In genomic region chr9:126488310-126488709, GRCh38 we compare ENCODE assay signal across 25 cellular contexts.
"Had no signal": no experiment of that assay in that cellular context is flagged by ENCODE, and none has a peak within 500 bp of the region (broad histone marks: within the 10 kb centered on the region; RNA-seq: fewer than 3 reads in every experiment).

No MANE protein-coding gene starts in this region.

- H3K4me3 ChIP-seq: esophagus muscularis mucosa, left lung, neural progenitor cell, prostate gland, SK-N-MC, skin epidermis, testis had no signal

- H3K9me3 ChIP-seq: esophagus muscularis mucosa, left lung, prostate gland, testis had no signal

- H3K9me3 Mint-ChIP-seq: activated B cell treated with CpG ODN at 0.5 μM for 24 hours; activated naive CD8-positive, alpha-beta T cell treated with anti-CD3 and anti-CD28 coated beads, Interleukin-2, amount 10 ng/mL, durations not matched to agents 7 days and 5 days; activated T-cell treated with anti-CD3 and anti-CD28 coated beads, Interleukin-2, amount 50 U/mL, for 4 hours; mesothelial cell of epicardium; naive thymus-derived CD8-positive, alpha-beta T cell; neural progenitor cell; stimulated activated effector memory CD8-positive, alpha-beta T cell treated with anti-CD3 and anti-CD28 coated beads, Interleukin-12 subunit alpha, Interleukin-12 subunit beta, amount 100 ng/mL, for 72 hours; stimulated activated naive CD8-positive, alpha-beta T cell treated with anti-CD3 and anti-CD28 coated beads, Interleukin-15, amount 100 ng/mL, for 72 hours had no signal

- ATAC-seq: activated CD4-positive, alpha-beta T cell treated with anti-CD3 and anti-CD28 coated beads for 36 hours; activated T-cell treated with anti-CD3 and anti-CD28 coated beads, Interleukin-2, amount 50 U/mL, for 4 hours; left lung; naive thymus-derived CD8-positive, alpha-beta T cell; stimulated activated effector memory CD8-positive, alpha-beta T cell treated with anti-CD3 and anti-CD28 coated beads, Interleukin-12 subunit alpha, Interleukin-12 subunit beta, amount 100 ng/mL, for 72 hours; T-helper 17 cell had no signal

- H3K4me2 ChIP-seq: neural progenitor cell had no signal

- DNase-seq: activated B cell treated with CpG ODN at 0.5 μM for 24 hours; activated CD4-positive, alpha-beta T cell treated with anti-CD3 and anti-CD28 coated beads for 36 hours; activated CD4-positive, alpha-beta T cell treated with anti-CD3 and anti-CD28 coated beads, Interleukin-2, amount 50 U/mL, for 4 hours; activated CD8-positive, alpha-beta memory T cell treated with anti-CD3 and anti-CD28 coated beads, Interleukin-2, amount 50 U/mL, for 48 hours; activated naive CD4-positive, alpha-beta T cell treated with Interleukin-2 at 50 U/mL for 16 hours; activated naive CD8-positive, alpha-beta T cell treated with anti-CD3 and anti-CD28 coated beads, Interleukin-2, amount 10 ng/mL, durations not matched to agents 7 days and 5 days; activated T-cell treated with anti-CD3 and anti-CD28 coated beads, Interleukin-2, amount 50 U/mL, for 4 hours; amniotic stem cell; effector memory CD4-positive, alpha-beta T cell; mammary epithelial cell; naive thymus-derived CD8-positive, alpha-beta T cell; stimulated activated CD4-positive, alpha-beta T cell treated with anti-CD3 and anti-CD28 coated beads, Interleukin-2, amount 100 ng/mL, for 24 hours; stimulated activated naive CD8-positive, alpha-beta T cell treated with anti-CD3 and anti-CD28 coated beads, Interleukin-15, amount 100 ng/mL, for 72 hours; SW 1271; T-helper 17 cell; testis; trophoblast cell had no signal

- H3K4me1 Mint-ChIP-seq: mesothelial cell of epicardium had no signal

- H2AFZ ChIP-seq: neural progenitor cell had no signal

- H3K4me3 Mint-ChIP-seq: activated B cell treated with CpG ODN at 0.5 μM for 24 hours; activated CD4-positive, alpha-beta T cell treated with anti-CD3 and anti-CD28 coated beads for 36 hours; activated naive CD8-positive, alpha-beta T cell treated with anti-CD3 and anti-CD28 coated beads, Interleukin-2, amount 10 ng/mL, durations not matched to agents 7 days and 5 days; activated T-cell treated with anti-CD3 and anti-CD28 coated beads, Interleukin-2, amount 50 U/mL, for 4 hours; mesothelial cell of epicardium; naive thymus-derived CD8-positive, alpha-beta T cell; neural progenitor cell; stimulated activated effector memory CD8-positive, alpha-beta T cell treated with anti-CD3 and anti-CD28 coated beads, Interleukin-12 subunit alpha, Interleukin-12 subunit beta, amount 100 ng/mL, for 72 hours; stimulated activated naive CD8-positive, alpha-beta T cell treated with anti-CD3 and anti-CD28 coated beads, Interleukin-15, amount 100 ng/mL, for 72 hours; T-helper 17 cell had no signal

- H3K9ac ChIP-seq: neural progenitor cell had no signal

- H3K27me3 ChIP-seq: esophagus muscularis mucosa, left lung, neural progenitor cell, testis had no signal

- H3K4me1 ChIP-seq: prostate gland, testis had no signal

- H3K27ac ChIP-seq: esophagus muscularis mucosa, neural progenitor cell, prostate gland, SK-N-MC, skin epidermis, testis had no signal

- H3K27ac Mint-ChIP-seq: activated B cell treated with CpG ODN at 0.5 μM for 24 hours; activated CD4-positive, alpha-beta T cell treated with anti-CD3 and anti-CD28 coated beads for 36 hours; mesothelial cell of epicardium; neural progenitor cell; stimulated activated naive CD8-positive, alpha-beta T cell treated with anti-CD3 and anti-CD28 coated beads, Interleukin-15, amount 100 ng/mL, for 72 hours had no signal

- H3K27me3 Mint-ChIP-seq: activated CD4-positive, alpha-beta T cell treated with anti-CD3 and anti-CD28 coated beads for 36 hours; activated naive CD8-positive, alpha-beta T cell treated with anti-CD3 and anti-CD28 coated beads, Interleukin-2, amount 10 ng/mL, durations not matched to agents 7 days and 5 days; stimulated activated naive CD8-positive, alpha-beta T cell treated with anti-CD3 and anti-CD28 coated beads, Interleukin-15, amount 100 ng/mL, for 72 hours; T-helper 17 cell had no signal

- H3K36me3 Mint-ChIP-seq: stimulated activated effector memory CD8-positive, alpha-beta T cell treated with anti-CD3 and anti-CD28 coated beads, Interleukin-12 subunit alpha, Interleukin-12 subunit beta, amount 100 ng/mL, for 72 hours had no signal

- H3K36me3 ChIP-seq: neural progenitor cell, prostate gland had no signal
